ENCODE assay signal across 21 cellular contexts in genomic region chr15:82768414-82769081, GRCh38. TPM values are rescaled to one million over a fixed set of nuclear protein-coding genes. Genes with fewer than 3 reads are reported as not detected.
DNase-seq lines count a peak whose midpoint lies in the region; ATAC-seq, FAIRE-seq and TF ChIP-seq lines count a peak whose summit lies in the region.
"Had no signal": no experiment of that assay in that cellular context is flagged by ENCODE, and none has a peak within 500 bp of the region (broad histone marks: within the 10 kb centered on the region; RNA-seq: fewer than 3 reads in every experiment).

No MANE protein-coding gene starts in this region.

- 22% methylated on average over 4 of the region's 4 CpGs for WGBS in A549 (ENCODE audit: missing lambda C conversion rate)
- WGBS in lower leg skin, 2 donors: 65 to 83% methylated on average over 4 of the region's 4 CpGs

- POLR2A ChIA-PET in A549 (lab: Yijun Ruan, JAX): no interaction called here

- H3K4me3 ChIP-seq in A549 (no peak overlapping the region), lower leg skin (ENCODE audit: low read depth, poor library complexity, severe bottlenecking) (no peak overlapping the region)
- H3K4me3 ChIP-seq: adrenal gland, spleen, upper lobe of right lung had no signal

- CTCF ChIA-PET in A549 (lab: Yijun Ruan, JAX): interaction anchor here (2.3 kb wide), 1 partner anchor 17 kb away, joined by 6 read pairs; no protein-coding TSS in a partner anchor

- H3K4me1 ChIP-seq in A549: 0 out of 3 replicates have a peak, but pooled peaks cover 5% of the 10 kb centered on the region
- H3K4me1 ChIP-seq: adrenal gland, spleen, upper lobe of right lung had no signal

- TF ChIP-seq POLR2A in A549 (IDR thresholded peaks at IDR 0.05; ENCODE audit: low read length) (no peak), lower leg skin (IDR thresholded peaks at IDR 0.05) (no peak)

- no peak overlapping the region for H3K4me2 ChIP-seq in A549

- no peak for FAIRE-seq in A549 (lab: Jason Lieb, UNC)
- FAIRE-seq: GM18507, GM19239 had no signal

- no peak for TF ChIP-seq CTCF in A549 (IDR thresholded peaks at IDR 0.05)
- TF ChIP-seq CTCF in lower leg skin (IDR thresholded peaks at IDR 0.05): no peak

- intact Hi-C loops in lower leg skin (cut with DNase I; ENCODE audit: low total_unique reads): no loop called here

- DNase-seq in A549 (ENCODE audit: low read depth in 1 of 2, low spot score in 1 of 2) (peak in 1 of 2 experiments; percentile 19), HK-2 (ENCODE audit: unreplicated experiment) (peak; percentile 6), astrocyte of the hippocampus (ENCODE audit: low read depth, low spot score) (peak; percentile 58), iris pigment epithelial cell (ENCODE audit: low read depth) (peak; percentile 51), H4 (ENCODE audit: low spot score) (no peak), lower leg skin (ENCODE audit: low spot score in 2 of 2) (no peak), NCI-H446 treated with DMSO at 0.1 percent for 48 hours (lab: John Stamatoyannopoulos, UW) (no peak)
- DNase-seq in stimulated activated CD4-positive, alpha-beta T cell treated with anti-CD3 and anti-CD28 coated beads, Interleukin-2, amount 100 ng/mL, for 24 hours: no peak
- DNase-seq: hippocampal formation, Karpas-422, NCI-H1417 treated with DMSO at 0.1 percent for 48 hours, NCI-H446, OCI-M1, spleen, upper lobe of right lung had no signal

- no peaks in the 10 kb centered on the region for H3K9me3 ChIP-seq in A549
- H3K9me3 ChIP-seq: adrenal gland, spleen, upper lobe of right lung had no signal

- no peak for TF ChIP-seq RAD21 in A549 (conservative IDR thresholded peaks at IDR 0.05 in 1 of 2, IDR thresholded peaks at IDR 0.05 in 1 of 2)

- ATAC-seq in A549: peak; percentile 44 to 52; a peak in 3 of 6 replicates
- ATAC-seq: upper lobe of right lung had no signal

- H3K27ac ChIP-seq in A549: no peak overlapping the region
- H3K27ac ChIP-seq: adrenal gland, spleen, upper lobe of right lung, VCaP had no signal

- no peak for TF ChIP-seq EP300 in A549 (IDR thresholded peaks at IDR 0.05)

TF ChIP-seq in A549, 52 proteins besides CTCF, POLR2A, EP300 and RAD21:
- TF ChIP-seq PHF8 (IDR thresholded peaks at IDR 0.05; ENCODE audit: borderline replicate concordance, low read depth): no peak
- TF ChIP-seq MAFK (IDR thresholded peaks at IDR 0.05; ENCODE audit: partially characterized antibody): no peak
- no peak for TF ChIP-seq JUN (IDR thresholded peaks at IDR 0.05)
- TF ChIP-seq BCL3 (IDR thresholded peaks at IDR 0.05): no peak
- no peak for TF ChIP-seq FOSB (CRISPR knock-in tag; IDR thresholded peaks at IDR 0.05)
- TF ChIP-seq POLR2AphosphoS2 (conservative IDR thresholded peaks at IDR 0.05; ENCODE audit: low read length): no peak
- no peak for TF ChIP-seq HES2 (IDR thresholded peaks at IDR 0.05)
- TF ChIP-seq HOXB5 (CRISPR knock-in tag; IDR thresholded peaks at IDR 0.05): no peak
- no peak for TF ChIP-seq RNF2 (IDR thresholded peaks at IDR 0.05; ENCODE audit: borderline replicate concordance, low read depth)
- TF ChIP-seq CEBPB (IDR thresholded peaks at IDR 0.05): no peak
- TF ChIP-seq ZNF302 (CRISPR knock-in tag; IDR thresholded peaks at IDR 0.05): no peak
- TF ChIP-seq FOXS1 (CRISPR knock-in tag; IDR thresholded peaks at IDR 0.05): no peak
- TF ChIP-seq ESRRA (IDR thresholded peaks at IDR 0.05; ENCODE audit: borderline replicate concordance, low read length): no peak
- no peak for TF ChIP-seq CHD4 (IDR thresholded peaks at IDR 0.05; ENCODE audit: borderline replicate concordance)
- no peak for TF ChIP-seq RARB (CRISPR knock-in tag; IDR thresholded peaks at IDR 0.05)
- TF ChIP-seq CHD2 (IDR thresholded peaks at IDR 0.05; ENCODE audit: low read length, partially characterized antibody): no peak
- TF ChIP-seq USF2 (IDR thresholded peaks at IDR 0.05): no peak

RNA-seq across cellular contexts. Expression of gene FSD2, which starts 37.3 kb away (rescaled TPM):
- polyA plus RNA-seq in A549 (2011; rRNA removed) (not detected in 2 replicates), A549 (2017; fragmentation: RNase III; extraction: RNeasy Plus Mini Kit Qiagen cat#74134 plus additional on column Dnase treatment) (0.01 TPM in 1 of 3 replicates, not detected in the others)
- polyA plus RNA-seq in A549 (2012; cell fraction: cytosol; rRNA removed): not detected in 2 replicates
- not detected in 2 replicates for polyA plus RNA-seq in A549 (2012; cell fraction: nucleus; rRNA removed)
- not detected in 2 replicates for polyA minus RNA-seq in A549 (2011; rRNA and poly(A)+ RNA removed)
- not detected in 2 replicates for total RNA-seq in H4 (2014; rRNA removed; shearing (Covaris generic))
- total RNA-seq in lower leg skin: under 1 TPM in 1 of 4 donors, not detected in 3; 0.19 TPM
- total RNA-seq: adrenal gland, chondrocyte, omental fat pad, spleen, upper lobe of right lung had no signal

RNA-seq across cellular contexts. Expression of gene WHAMM, which starts 40.9 kb away (rescaled TPM):
- polyA plus RNA-seq in A549 (2011; rRNA removed): 4.2 and 5.1 TPM in 2 replicates
- polyA plus RNA-seq in A549 (2012; cell fraction: cytosol; rRNA removed): 3.7 and 4.0 TPM in 2 replicates
- 5.0 and 5.7 TPM in 2 replicates for polyA plus RNA-seq in A549 (2012; cell fraction: nucleus; rRNA removed)
- 5.5 to 5.9 TPM (median 5.6 TPM) in 3 replicates for polyA plus RNA-seq in A549 (2017; fragmentation: RNase III; extraction: RNeasy Plus Mini Kit Qiagen cat#74134 plus additional on column Dnase treatment)
- 1.8 and 2.1 TPM in 2 replicates for polyA minus RNA-seq in A549 (2011; rRNA and poly(A)+ RNA removed)
- 2.5 and 7.1 TPM in 2 replicates for total RNA-seq in H4 (2014; rRNA removed; shearing (Covaris generic))
- 10 to 100 TPM; 11.0 to 20.0 (median 11.4) TPM for total RNA-seq in lower leg skin

RNA-seq across cellular contexts. Expression of gene AP3B2, which starts 58.9 kb away (rescaled TPM):
- polyA plus RNA-seq in A549 (2011; rRNA removed) (0.56 and 0.68 TPM in 2 replicates), A549 (2017; fragmentation: RNase III; extraction: RNeasy Plus Mini Kit Qiagen cat#74134 plus additional on column Dnase treatment) (0.32 to 0.63 TPM (median 0.46 TPM) in 3 replicates)
- 0.11 and 0.17 TPM in 2 replicates for polyA plus RNA-seq in A549 (2012; cell fraction: cytosol; rRNA removed)
- polyA plus RNA-seq in A549 (2012; cell fraction: nucleus; rRNA removed): 0.48 and 0.83 TPM in 2 replicates
- polyA minus RNA-seq in A549 (2011; rRNA and poly(A)+ RNA removed): 0.54 and 1.7 TPM in 2 replicates
- total RNA-seq in H4 (2014; rRNA removed; shearing (Covaris generic)): 0.14 and 0.51 TPM in 2 replicates
- total RNA-seq in lower leg skin: 1 to 10 TPM; 1.3 to 6.2 (median 2.4) TPM

Comparison
In these comparisons a context has a peak if more than half of its experiments do, and no peak if none do; other contexts are left out.
1. DNase-seq: peak in HK-2 (single experiment), astrocyte of the hippocampus (single experiment) and iris pigment epithelial cell (single experiment); none in H4 (single experiment), stimulated activated CD4-positive, alpha-beta T cell treated with anti-CD3 and anti-CD28 coated beads, Interleukin-2, amount 100 ng/mL, for 24 hours (0 of 2), lower leg skin (0 of 2) and NCI-H446 treated with DMSO at 0.1 percent for 48 hours (single experiment).